In genomic region chr1:9366943-9367780, GRCh38 we compare ENCODE assay signal across 25 cellular contexts.
DNase-seq lines count a peak whose midpoint lies in the region; ATAC-seq and TF ChIP-seq lines count a peak whose summit lies in the region.
"Had no signal": no experiment of that assay in that cellular context is flagged by ENCODE, and none has a peak within 500 bp of the region (broad histone marks: within the 10 kb centered on the region; RNA-seq: fewer than 3 reads in every experiment).

No MANE protein-coding gene starts in this region.

- H3K27me3 Mint-ChIP-seq in chondrocyte (ENCODE audit: low read depth) (no peaks in the 10 kb centered on the region), mesothelial cell of epicardium (ENCODE audit: low read depth) (no peaks in the 10 kb centered on the region)
- no peaks in the 10 kb centered on the region for H3K27me3 Mint-ChIP-seq in activated T-cell treated with anti-CD3 and anti-CD28 coated beads, Interleukin-2, amount 50 U/mL, for 24 hours
- H3K27me3 Mint-ChIP-seq: CD4-positive, alpha-beta T cell had no signal

- TF ChIP-seq CTCF in chondrocyte (IDR thresholded peaks at IDR 0.05) (no peak), mesothelial cell of epicardium (IDR thresholded peaks at IDR 0.05; ENCODE audit: unreplicated experiment) (no peak), tibial artery (IDR thresholded peaks at IDR 0.05) (no peak)

- H3K36me3 Mint-ChIP-seq in chondrocyte (ENCODE audit: low read depth) (peaks cover 49% of the 10 kb centered on the region), mesothelial cell of epicardium (peaks cover 5% of the 10 kb centered on the region)
- no peaks in the 10 kb centered on the region for H3K36me3 Mint-ChIP-seq in activated T-cell treated with anti-CD3 and anti-CD28 coated beads, Interleukin-2, amount 50 U/mL, for 24 hours (ENCODE audit: low read depth)

- no peak overlapping the region for H3K4me3 ChIP-seq in right cardiac atrium (ENCODE audit: low read length)
- H3K4me3 ChIP-seq in tibial artery: no peak overlapping the region
- H3K4me3 ChIP-seq in SJCRH30: no peak overlapping the region
- H3K4me3 ChIP-seq: GM23248, HAP-1, PC-9 had no signal

- H3K27ac ChIP-seq in right cardiac atrium (ENCODE audit: low read length) (no peak overlapping the region), tibial artery (peak overlapping the region; percentile 46 to 62), SJCRH30 (no peak overlapping the region)
- H3K27ac ChIP-seq: GM23248, PC-9 had no signal

- DNase-seq in right cardiac atrium: peak in 2 of 3 donors; percentile 47 to 51
- DNase-seq in cardiac septum (ENCODE audit: low spot score): no peak
- DNase-seq in chondrocyte (ENCODE audit: low spot score): no peak
- no peak for DNase-seq in mesothelial cell of epicardium (ENCODE audit: low spot score in 2 of 2, unreplicated experiment in 2 of 2)
- DNase-seq in tibial artery: no peak
- no peak for DNase-seq in SJCRH30
- no peak for DNase-seq in activated T-cell treated with anti-CD3 and anti-CD28 coated beads, Interleukin-2, amount 50 U/mL, for 24 hours
- DNase-seq in KBM-7: no peak
- DNase-seq: CD4-positive, alpha-beta T cell; GM23248; HFFc6; NCI-H1105; NCI-H146; NCI-H1930; NCI-H2107; NCI-H446 treated with DMSO at 0.1 percent for 48 hours; NCI-H526; NCI-H82; NK-92 treated with Interleukin-12 subunit alpha and Interleukin-12 subunit beta, amount 100 ng/mL, for 24 hours; PC-9; RPMI8226; SIG-M5; SK-N-SH; SW 1271 had no signal

- peak overlapping the region; percentile 70 for H3K27ac Mint-ChIP-seq in chondrocyte (ENCODE audit: unreplicated experiment)
- H3K27ac Mint-ChIP-seq in mesothelial cell of epicardium: peak overlapping the region; percentile 34
- H3K27ac Mint-ChIP-seq in activated T-cell treated with anti-CD3 and anti-CD28 coated beads, Interleukin-2, amount 50 U/mL, for 24 hours: no peak overlapping the region
- H3K27ac Mint-ChIP-seq: CD4-positive, alpha-beta T cell; HFFc6 had no signal

- H3K4me3 Mint-ChIP-seq in chondrocyte (ENCODE audit: unreplicated experiment): no peak overlapping the region
- no peak overlapping the region for H3K4me3 Mint-ChIP-seq in mesothelial cell of epicardium
- H3K4me3 Mint-ChIP-seq in activated T-cell treated with anti-CD3 and anti-CD28 coated beads, Interleukin-2, amount 50 U/mL, for 24 hours: no peak overlapping the region
- H3K4me3 Mint-ChIP-seq: CD4-positive, alpha-beta T cell; HFFc6 had no signal

- 95% methylated on average over 34 of the region's 34 CpGs for WGBS in right cardiac atrium

- H3K9me3 Mint-ChIP-seq in chondrocyte (ENCODE audit: low read depth) (no peaks in the 10 kb centered on the region), mesothelial cell of epicardium (no peaks in the 10 kb centered on the region)
- H3K9me3 Mint-ChIP-seq in activated T-cell treated with anti-CD3 and anti-CD28 coated beads, Interleukin-2, amount 50 U/mL, for 24 hours: no peaks in the 10 kb centered on the region
- H3K9me3 Mint-ChIP-seq: CD4-positive, alpha-beta T cell; HFFc6 had no signal

- H3K4me1 ChIP-seq in right cardiac atrium (ENCODE audit: control insufficient read depth, insufficient read depth, low read length) (no peaks in the 10 kb centered on the region), tibial artery (peaks cover 0 to 97% (median 54%) of the 10 kb centered on the region in 4 donors), SJCRH30 (no peaks in the 10 kb centered on the region)
- H3K4me1 ChIP-seq: HAP-1 had no signal

- H3K27me3 ChIP-seq in right cardiac atrium (ENCODE audit: control insufficient read depth, insufficient read depth): no peaks in the 10 kb centered on the region
- no peaks in the 10 kb centered on the region for H3K27me3 ChIP-seq in tibial artery
- peaks cover 37% of the 10 kb centered on the region for H3K27me3 ChIP-seq in SJCRH30

- H3K9me3 ChIP-seq in right cardiac atrium (ENCODE audit: control insufficient read depth, low read length) (no peaks in the 10 kb centered on the region), tibial artery (no peaks in the 10 kb centered on the region), SJCRH30 (replicated peaks) (no peaks in the 10 kb centered on the region)
- H3K9me3 ChIP-seq: HAP-1, SK-N-SH had no signal

- intact Hi-C loops in right cardiac atrium (cut with DNase I) (loop anchor here in 1 of 4 donors (10.0 kb wide), 1 partner anchor 88 kb away; no protein-coding TSS in a partner anchor), cardiac septum (cut with DNase I) (no loop called here), tibial artery (cut with DNase I; ENCODE audit: low total_unique reads) (no loop called here)

- peaks cover 80% of the 10 kb centered on the region for H3K4me1 Mint-ChIP-seq in chondrocyte (ENCODE audit: low read depth)
- peaks cover 41% of the 10 kb centered on the region for H3K4me1 Mint-ChIP-seq in mesothelial cell of epicardium
- H3K4me1 Mint-ChIP-seq in activated T-cell treated with anti-CD3 and anti-CD28 coated beads, Interleukin-2, amount 50 U/mL, for 24 hours (ENCODE audit: low read depth): peaks cover 10% of the 10 kb centered on the region

- no peak for ATAC-seq in right cardiac atrium

- peaks cover 9 to 32% (median 28%) of the 10 kb centered on the region in 3 donors for H3K36me3 ChIP-seq in tibial artery
- no peaks in the 10 kb centered on the region for H3K36me3 ChIP-seq in SJCRH30
- H3K36me3 ChIP-seq: HAP-1 had no signal

- in situ Hi-C loops in KBM-7 (cut with MboI; ENCODE audit: low pct_unique_long_range_greater_than_20kb, low sequenced_read_pairs): no loop called here

Comparison
In these comparisons a context has a peak if more than half of its experiments do, and no peak if none do; other contexts are left out.
1. DNase-seq: peak in right cardiac atrium (2 of 3); none in cardiac septum (single experiment), chondrocyte (single experiment), mesothelial cell of epicardium (0 of 2), tibial artery (0 of 2), SJCRH30 (0 of 2), activated T-cell treated with anti-CD3 and anti-CD28 coated beads, Interleukin-2, amount 50 U/mL, for 24 hours (single experiment) and KBM-7 (single experiment).
2. H3K27ac ChIP-seq: peak in tibial artery (2 of 2); none in right cardiac atrium (single experiment) and SJCRH30 (single experiment).